ENCODE assay signal across 9 cellular contexts in genomic region chr13:74287672-74288169, GRCh38.
A peak's percentile ranks its signal among the peaks of the same experiment; 100 is the strongest.
DNase-seq lines count a peak whose midpoint lies in the region; ATAC-seq, FAIRE-seq and TF ChIP-seq lines count a peak whose summit lies in the region.
"Had no signal": no experiment of that assay in that cellular context is flagged by ENCODE, and none has a peak within 500 bp of the region (broad histone marks: within the 10 kb centered on the region; RNA-seq: fewer than 3 reads in every experiment).

No MANE protein-coding gene starts in this region.

- intact Hi-C loops in endothelial cell of umbilical vein (cut with micrococcal nuclease), result loop anchor here (1.0 to 10.0 kb wide), 7 partner anchors 152 to 971 kb away; no protein-coding TSS in a partner anchor

- H2BK12ac ChIP-seq in trophoblast cell (ENCODE audit: low read length), result no peak overlapping the region

- H3K4me3 ChIP-seq in endothelial cell of umbilical vein (replicated peaks in 1 of 3; ENCODE audit: insufficient read depth in 1 of 3, low read depth in 1 of 3, low read length in 3 of 3), result no peak overlapping the region
- peak overlapping the region in 1 of 2 donors; percentile 42 for H3K4me3 ChIP-seq in muscle layer of colon (ENCODE audit: low read depth in 1 of 2, low read length in 2 of 2)
- no peak overlapping the region for H3K4me3 ChIP-seq in trophoblast cell (ENCODE audit: low read depth, low read length)
- H3K4me3 ChIP-seq: SJSA1 had no signal

- H3K36me3 ChIP-seq in endothelial cell of umbilical vein (ENCODE audit: control insufficient read depth in 2 of 2, extremely low read depth in 1 of 2, insufficient read depth in 2 of 2, low read length in 2 of 2) (no peaks in the 10 kb centered on the region), muscle layer of colon (ENCODE audit: insufficient read depth, low read length) (no peaks in the 10 kb centered on the region), trophoblast cell (ENCODE audit: control insufficient read depth in 1 of 2, insufficient read depth in 2 of 2, low read length in 2 of 2) (no peaks in the 10 kb centered on the region)
- H3K36me3 ChIP-seq: SJSA1 had no signal

- peaks cover 4% of the 10 kb centered on the region for H3K4me1 ChIP-seq in endothelial cell of umbilical vein (ENCODE audit: control insufficient read depth, extremely low read depth, insufficient read depth, low read length)
- H3K4me1 ChIP-seq in muscle layer of colon (ENCODE audit: insufficient read depth, low read length), result peaks cover 46% of the 10 kb centered on the region
- no peaks in the 10 kb centered on the region for H3K4me1 ChIP-seq in trophoblast cell (ENCODE audit: control insufficient read depth in 1 of 2, insufficient read depth in 2 of 2, low read length in 2 of 2)
- H3K4me1 ChIP-seq: SJSA1 had no signal

- BruUV-seq in endothelial cell of umbilical vein (replicated peaks; lab: Mats Ljungman, UMichigan), result no TSS peak

- peak overlapping the region; percentile 71 for H3K4me2 ChIP-seq in endothelial cell of umbilical vein (ENCODE audit: insufficient read depth, low read length)
- no peak overlapping the region for H3K4me2 ChIP-seq in trophoblast cell (ENCODE audit: low read length)

- H4K12ac ChIP-seq in trophoblast cell (ENCODE audit: low read depth, low read length), result no peak overlapping the region

- no peaks in the 10 kb centered on the region for H3K79me2 ChIP-seq in endothelial cell of umbilical vein (ENCODE audit: control insufficient read depth, insufficient read depth, low read length)
- H3K79me2 ChIP-seq in trophoblast cell (ENCODE audit: control insufficient read depth, insufficient read depth, low read length, poor library complexity), result no peaks in the 10 kb centered on the region

- H3K14ac ChIP-seq in trophoblast cell (ENCODE audit: low read length), result no peak overlapping the region

- dilution Hi-C loops in endothelial cell of umbilical vein (cut with MboI; ENCODE audit: extremely low pct_ligation_motif_present, low sequenced_read_pairs), result no loop called here

- H3K27ac ChIP-seq in endothelial cell of umbilical vein (ENCODE audit: insufficient read depth, low read depth, low read length), result no peak overlapping the region
- peak overlapping the region; percentile 8 for H3K27ac ChIP-seq in muscle layer of colon (ENCODE audit: low read depth, low read length)
- no peak overlapping the region for H3K27ac ChIP-seq in trophoblast cell (ENCODE audit: low read depth, low read length)
- H3K27ac ChIP-seq: SJSA1 had no signal

- H3K4ac ChIP-seq in trophoblast cell (ENCODE audit: low read depth, low read length), result no peak overlapping the region

- no peaks in the 10 kb centered on the region for H3K27me3 ChIP-seq in endothelial cell of umbilical vein (ENCODE audit: control insufficient read depth in 2 of 2, insufficient read depth in 2 of 2, low read length in 2 of 2)
- no peaks in the 10 kb centered on the region for H3K27me3 ChIP-seq in muscle layer of colon (ENCODE audit: control insufficient read depth in 1 of 2, insufficient read depth in 2 of 2, low read length in 2 of 2)
- no peaks in the 10 kb centered on the region for H3K27me3 ChIP-seq in trophoblast cell (ENCODE audit: insufficient read depth, low read length)
- H3K27me3 ChIP-seq: SJSA1 had no signal

- DNase-seq in GM10248 (ENCODE audit: extremely low spot score), result peak; percentile 30
- peak; percentile 97 for DNase-seq in NCI-H748 (lab: John Stamatoyannopoulos, UW; ENCODE audit: unreplicated experiment)
- DNase-seq in activated CD8-positive, alpha-beta memory T cell treated with anti-CD3 and anti-CD28 coated beads, Interleukin-2, amount 50 U/mL, for 4 hours, result peak; percentile 76
- DNase-seq in endothelial cell of umbilical vein (ENCODE audit: low read depth, low spot score), result peak; percentile 69
- DNase-seq in stimulated activated CD8-positive, alpha-beta memory T cell treated with anti-CD3 and anti-CD28 coated beads, Interleukin-4, amount 100 ng/mL, for 4 hours (ENCODE audit: low read depth in 2 of 2, low spot score in 1 of 2), result peak; percentile 52 to 68
- no peak for DNase-seq in trophoblast cell

- no peak overlapping the region for H2BK5ac ChIP-seq in trophoblast cell (ENCODE audit: low read depth, low read length, poor library complexity)

- no CpG with 5 or more reads among the region's 5 CpGs for WGBS in trophoblast cell (ENCODE audit: extremely low coverage, insufficient coverage, insufficient read length)

- no peak overlapping the region for H3K18ac ChIP-seq in trophoblast cell (ENCODE audit: low read length)

- H3K79me1 ChIP-seq in trophoblast cell (ENCODE audit: low read length), result no peaks in the 10 kb centered on the region

- TF ChIP-seq CTCF in GM10248 (IDR thresholded peaks at IDR 0.05; ENCODE audit: control extremely low read depth, extremely low read depth, low read depth, missing control alignments) (no peak), endothelial cell of umbilical vein (IDR thresholded peaks at IDR 0.05; ENCODE audit: extremely low read depth in 1 of 2, insufficient read depth in 1 of 2, low read depth in 1 of 2, low read length in 2 of 2) (no peak)

- FAIRE-seq in endothelial cell of umbilical vein (lab: Jason Lieb, UNC), result no peak

- H3K9ac ChIP-seq in endothelial cell of umbilical vein (replicated peaks; ENCODE audit: extremely low read depth, insufficient read depth, low read length) (peak overlapping the region; percentile 19), muscle layer of colon (ENCODE audit: low read length) (no peak overlapping the region), trophoblast cell (ENCODE audit: low read length) (no peak overlapping the region)

- H3K9me3 ChIP-seq in endothelial cell of umbilical vein (replicated peaks; ENCODE audit: control insufficient read depth, insufficient read depth, low read length) (no peaks in the 10 kb centered on the region), muscle layer of colon (ENCODE audit: low read length) (no peaks in the 10 kb centered on the region), trophoblast cell (ENCODE audit: insufficient read depth, low read depth, low read length) (no peaks in the 10 kb centered on the region)
- H3K9me3 ChIP-seq: SJSA1 had no signal

- H3K23ac ChIP-seq in trophoblast cell (ENCODE audit: low read length), result no peak overlapping the region

- POLR2A ChIA-PET in GM10248 (lab: Yijun Ruan, JAX), result no interaction called here
- POLR2A ChIA-PET in endothelial cell of umbilical vein (lab: Charles Lee), result interaction anchor here (0.7 kb wide), 1 partner anchor 943 kb away, joined by 10 read pairs; no protein-coding TSS in a partner anchor

- no peak overlapping the region for H2AK5ac ChIP-seq in trophoblast cell (ENCODE audit: low read length)

- H4K8ac ChIP-seq in trophoblast cell (ENCODE audit: low read depth, low read length), result no peak overlapping the region

- CTCF ChIA-PET in GM10248 (lab: Yijun Ruan, JAX), result interaction anchor here (1.0 to 4.4 kb wide), 24 partner anchors 10 to 587 kb away, joined by 3 to 53 read pairs (median 5); no protein-coding TSS in a partner anchor
- CTCF ChIA-PET in endothelial cell of umbilical vein (lab: Charles Lee), result interaction anchor here (0.6 to 4.9 kb wide), 26 partner anchors 10 to 971 kb away, joined by 3 to 89 read pairs (median 6); partner anchors contain the start of gene KLF12

- no peak for TF ChIP-seq POLR2A in endothelial cell of umbilical vein (IDR thresholded peaks at IDR 0.05; ENCODE audit: low read depth, low read length)

- peak; percentile 36 for ATAC-seq in HG03097 (IDR thresholded peaks at IDR 0.05; ENCODE audit: low FRiP score, unreplicated experiment)

- H4K91ac ChIP-seq in trophoblast cell (ENCODE audit: low read depth, low read length), result no peak overlapping the region

- no peaks in the 10 kb centered on the region for H4K20me1 ChIP-seq in endothelial cell of umbilical vein (replicated peaks; ENCODE audit: control insufficient read depth, extremely low read depth, insufficient read depth, low read length)

- H2BK120ac ChIP-seq in trophoblast cell (ENCODE audit: insufficient read depth, low read length, poor library complexity), result no peak overlapping the region

- no peaks in the 10 kb centered on the region for H3K9me1 ChIP-seq in endothelial cell of umbilical vein (replicated peaks; ENCODE audit: control insufficient read depth, extremely low read depth, insufficient read depth, low read length)

- H2AFZ ChIP-seq in endothelial cell of umbilical vein (ENCODE audit: low read depth, low read length) (no peak overlapping the region), trophoblast cell (ENCODE audit: insufficient read depth, low read length, poor library complexity) (no peak overlapping the region)

TF ChIP-seq in endothelial cell of umbilical vein, 7 proteins besides CTCF, POLR2A, EP300 and RAD21:
- TF ChIP-seq MAX (IDR thresholded peaks at IDR 0.05; ENCODE audit: insufficient read depth, insufficient read length), result no peak
- TF ChIP-seq JUN (IDR thresholded peaks at IDR 0.05; ENCODE audit: borderline replicate concordance, insufficient read depth, insufficient read length, low read depth), result no peak
- TF ChIP-seq MYC (IDR thresholded peaks at IDR 0.05; ENCODE audit: low read depth, low read length), result no peak
- TF ChIP-seq FOS (IDR thresholded peaks at IDR 0.05; ENCODE audit: borderline replicate concordance, insufficient read depth, low read length), result no peak
- TF ChIP-seq GATA2 (IDR thresholded peaks at IDR 0.05; ENCODE audit: insufficient read depth, insufficient read length, low read depth, low read length), result no peak

Comparison
In these comparisons a context has a peak if more than half of its experiments do, and no peak if none do; other contexts are left out.
1. DNase-seq: peak in GM10248 (single experiment), NCI-H748 (single experiment), activated CD8-positive, alpha-beta memory T cell treated with anti-CD3 and anti-CD28 coated beads, Interleukin-2, amount 50 U/mL, for 4 hours (single experiment), endothelial cell of umbilical vein (single experiment) and stimulated activated CD8-positive, alpha-beta memory T cell treated with anti-CD3 and anti-CD28 coated beads, Interleukin-4, amount 100 ng/mL, for 4 hours (2 of 2); none in trophoblast cell (0 of 2).